In the genomic region with DNA sequence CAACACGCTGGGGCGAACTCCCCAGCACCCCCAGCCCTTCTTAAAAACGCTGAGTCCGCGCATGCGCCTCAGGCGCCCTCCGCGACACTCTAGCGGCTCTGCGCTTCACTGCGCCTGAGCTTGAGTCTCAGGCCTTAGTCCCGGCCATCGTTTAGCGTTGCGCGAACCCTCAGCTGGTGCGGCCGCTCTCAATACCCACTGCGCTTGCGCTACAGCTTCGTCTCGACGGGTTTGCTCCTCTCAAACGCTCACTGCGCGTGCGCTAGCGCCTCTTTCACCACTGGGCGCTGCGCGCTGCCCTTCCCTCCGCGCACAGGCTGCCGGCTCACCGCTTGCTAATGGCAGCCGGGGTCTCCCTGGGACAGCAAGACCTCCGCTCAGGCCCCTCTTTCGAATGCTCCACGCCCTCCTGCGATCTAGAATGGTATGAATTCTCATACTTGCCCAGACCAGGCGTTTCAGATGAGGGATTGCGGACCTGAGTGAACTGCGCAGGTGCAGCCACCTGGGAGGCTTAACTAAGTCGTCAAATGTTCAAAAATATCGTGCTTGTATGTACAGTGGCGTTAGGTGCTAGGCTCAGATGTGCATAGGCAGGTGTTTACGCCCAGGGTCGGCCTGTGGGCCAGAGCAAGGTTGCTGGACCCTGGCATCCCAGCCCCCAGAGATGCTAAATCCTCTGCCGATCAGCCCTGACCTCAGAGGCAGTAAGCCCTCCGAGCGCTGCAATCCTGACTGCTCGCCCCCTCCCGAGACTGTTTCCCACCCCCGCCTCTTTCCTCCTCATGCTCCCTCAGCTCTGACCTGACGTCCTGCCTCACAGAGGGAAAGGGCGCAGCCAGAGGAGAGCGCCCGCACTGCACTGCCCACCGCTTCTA, we compare ENCODE assay signal across 1 cellular context.
TF ChIP-seq lines count a peak whose summit lies in the region.

A gene with protein sequence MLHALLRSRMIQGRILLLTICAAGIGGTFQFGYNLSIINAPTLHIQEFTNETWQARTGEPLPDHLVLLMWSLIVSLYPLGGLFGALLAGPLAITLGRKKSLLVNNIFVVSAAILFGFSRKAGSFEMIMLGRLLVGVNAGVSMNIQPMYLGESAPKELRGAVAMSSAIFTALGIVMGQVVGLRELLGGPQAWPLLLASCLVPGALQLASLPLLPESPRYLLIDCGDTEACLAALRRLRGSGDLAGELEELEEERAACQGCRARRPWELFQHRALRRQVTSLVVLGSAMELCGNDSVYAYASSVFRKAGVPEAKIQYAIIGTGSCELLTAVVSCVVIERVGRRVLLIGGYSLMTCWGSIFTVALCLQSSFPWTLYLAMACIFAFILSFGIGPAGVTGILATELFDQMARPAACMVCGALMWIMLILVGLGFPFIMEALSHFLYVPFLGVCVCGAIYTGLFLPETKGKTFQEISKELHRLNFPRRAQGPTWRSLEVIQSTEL (plus strand): TSS at position 270 of the 878 bp plus-strand sequence. CDS start 125 bp downstream, at position 395.

TF ChIP-seq in neural cell, 6 proteins besides CTCF, POLR2A, EP300 and RAD21 (continued from another document):
- TF ChIP-seq, protein P1, sequence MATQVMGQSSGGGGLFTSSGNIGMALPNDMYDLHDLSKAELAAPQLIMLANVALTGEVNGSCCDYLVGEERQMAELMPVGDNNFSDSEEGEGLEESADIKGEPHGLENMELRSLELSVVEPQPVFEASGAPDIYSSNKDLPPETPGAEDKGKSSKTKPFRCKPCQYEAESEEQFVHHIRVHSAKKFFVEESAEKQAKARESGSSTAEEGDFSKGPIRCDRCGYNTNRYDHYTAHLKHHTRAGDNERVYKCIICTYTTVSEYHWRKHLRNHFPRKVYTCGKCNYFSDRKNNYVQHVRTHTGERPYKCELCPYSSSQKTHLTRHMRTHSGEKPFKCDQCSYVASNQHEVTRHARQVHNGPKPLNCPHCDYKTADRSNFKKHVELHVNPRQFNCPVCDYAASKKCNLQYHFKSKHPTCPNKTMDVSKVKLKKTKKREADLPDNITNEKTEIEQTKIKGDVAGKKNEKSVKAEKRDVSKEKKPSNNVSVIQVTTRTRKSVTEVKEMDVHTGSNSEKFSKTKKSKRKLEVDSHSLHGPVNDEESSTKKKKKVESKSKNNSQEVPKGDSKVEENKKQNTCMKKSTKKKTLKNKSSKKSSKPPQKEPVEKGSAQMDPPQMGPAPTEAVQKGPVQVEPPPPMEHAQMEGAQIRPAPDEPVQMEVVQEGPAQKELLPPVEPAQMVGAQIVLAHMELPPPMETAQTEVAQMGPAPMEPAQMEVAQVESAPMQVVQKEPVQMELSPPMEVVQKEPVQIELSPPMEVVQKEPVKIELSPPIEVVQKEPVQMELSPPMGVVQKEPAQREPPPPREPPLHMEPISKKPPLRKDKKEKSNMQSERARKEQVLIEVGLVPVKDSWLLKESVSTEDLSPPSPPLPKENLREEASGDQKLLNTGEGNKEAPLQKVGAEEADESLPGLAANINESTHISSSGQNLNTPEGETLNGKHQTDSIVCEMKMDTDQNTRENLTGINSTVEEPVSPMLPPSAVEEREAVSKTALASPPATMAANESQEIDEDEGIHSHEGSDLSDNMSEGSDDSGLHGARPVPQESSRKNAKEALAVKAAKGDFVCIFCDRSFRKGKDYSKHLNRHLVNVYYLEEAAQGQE (IDR thresholded peaks at IDR 0.05; ENCODE audit: borderline replicate concordance), result peak; percentile 70
- TF ChIP-seq TAF1 (IDR thresholded peaks at IDR 0.05; ENCODE audit: low read depth), result peak; percentile 86
